26 cellular contexts compared by ENCODE assay signal in genomic region chr5:42495908-42496307, GRCh38.
DNase-seq lines count a peak whose midpoint lies in the region; ATAC-seq and TF ChIP-seq lines count a peak whose summit lies in the region.
"Had no signal": no experiment of that assay in that cellular context is flagged by ENCODE, and none has a peak within 500 bp of the region (broad histone marks: within the 10 kb centered on the region; RNA-seq: fewer than 3 reads in every experiment).

No MANE protein-coding gene starts in this region.

- TF ChIP-seq POLR2A in thyroid gland (IDR thresholded peaks at IDR 0.05) = no peak
- no peak for TF ChIP-seq POLR2A in gastroesophageal sphincter (IDR thresholded peaks at IDR 0.05)

- H3K4me3 ChIP-seq in left ventricle myocardium inferior = no peak overlapping the region
- no peak overlapping the region for H3K4me3 ChIP-seq in thyroid gland (replicated peaks in 1 of 3)
- H3K4me3 ChIP-seq in gastroesophageal sphincter = no peak overlapping the region
- H3K4me3 ChIP-seq: A549; BLaER1 treated with 17β-estradiol and CSF1 and Interleukin-3, amounts not matched to agents 10 nM and 100 nM; GM23338; pancreas; SJCRH30; stomach; vagina had no signal

- ATAC-seq in Right ventricle myocardium superior (ENCODE audit: poor library complexity) (peak; percentile 46), gastroesophageal sphincter (no peak), GM21825 (IDR thresholded peaks at IDR 0.05; ENCODE audit: unreplicated experiment) (no peak)
- ATAC-seq: A549; GM23338; naive thymus-derived CD4-positive, alpha-beta T cell; pancreas had no signal

- no peaks in the 10 kb centered on the region for H3K9me3 ChIP-seq in left ventricle myocardium inferior (replicated peaks)
- H3K9me3 ChIP-seq in thyroid gland = no peaks in the 10 kb centered on the region
- H3K9me3 ChIP-seq in gastroesophageal sphincter = no peaks in the 10 kb centered on the region
- H3K9me3 ChIP-seq: A549; BLaER1 treated with 17β-estradiol and CSF1 and Interleukin-3, amounts not matched to agents 10 nM and 100 nM; pancreas; SJCRH30; stomach; vagina had no signal

- H3K4me1 ChIP-seq in left ventricle myocardium inferior (peaks cover 76% of the 10 kb centered on the region), thyroid gland (peaks cover 0 to 8% of the 10 kb centered on the region in 2 donors), gastroesophageal sphincter (peaks cover 7 to 69% (median 20%) of the 10 kb centered on the region in 3 donors)
- H3K4me1 ChIP-seq: A549; BLaER1 treated with 17β-estradiol and CSF1 and Interleukin-3, amounts not matched to agents 10 nM and 100 nM had no signal

- H3K36me3 ChIP-seq in left ventricle myocardium inferior (no peaks in the 10 kb centered on the region), thyroid gland (no peaks in the 10 kb centered on the region), gastroesophageal sphincter (no peaks in the 10 kb centered on the region)
- H3K36me3 ChIP-seq: pancreas, SJCRH30, stomach, vagina, WERI-Rb-1 had no signal

- no peak for TF ChIP-seq CTCF in left ventricle myocardium inferior (IDR thresholded peaks at IDR 0.05; ENCODE audit: borderline replicate concordance)
- no peak for TF ChIP-seq CTCF in thyroid gland (IDR thresholded peaks at IDR 0.05)
- no peak for TF ChIP-seq CTCF in gastroesophageal sphincter (IDR thresholded peaks at IDR 0.05)

- H3K27ac ChIP-seq in left ventricle myocardium inferior (replicated peaks) (no peak overlapping the region), epithelial cell of prostate (no peak overlapping the region), thyroid gland (no peak overlapping the region), gastroesophageal sphincter (no peak overlapping the region)
- H3K27ac ChIP-seq: A549; BLaER1 treated with 17β-estradiol and CSF1 and Interleukin-3, amounts not matched to agents 10 nM and 100 nM; pancreas; SJCRH30; stomach; vagina; WERI-Rb-1 had no signal

- no peak for TF ChIP-seq EP300 in gastroesophageal sphincter (IDR thresholded peaks at IDR 0.05)

- H3K27me3 ChIP-seq in left ventricle myocardium inferior (ENCODE audit: low read depth) = no peaks in the 10 kb centered on the region
- H3K27me3 ChIP-seq in thyroid gland = no peaks in the 10 kb centered on the region
- H3K27me3 ChIP-seq in gastroesophageal sphincter = no peaks in the 10 kb centered on the region
- H3K27me3 ChIP-seq: BLaER1 treated with 17β-estradiol and CSF1 and Interleukin-3, amounts not matched to agents 10 nM and 100 nM; pancreas; SJCRH30; stomach; vagina had no signal

- DNase-seq in Right ventricle myocardium superior (no peak), left ventricle myocardium inferior (no peak), epithelial cell of prostate (ENCODE audit: low read depth, low spot score) (peak; percentile 39), inferior parietal cortex (ENCODE audit: extremely low spot score) (peak; percentile 32), thyroid gland (peak; percentile 53 to 55), GDM1 (lab: John Stamatoyannopoulos, UW) (no peak)
- DNase-seq: activated CD4-positive, alpha-beta T cell treated with anti-CD3 and anti-CD28 coated beads, Interleukin-2, amount 50 U/mL, for 4 hours; activated gamma-delta T cell treated with Interleukin-2 at 50 U/mL for 16 hours; activated T-cell treated with anti-CD3 and anti-CD28 coated beads for 4 hours; aorta; Calu3; Kasumi-1; naive thymus-derived CD4-positive, alpha-beta T cell; NCI-H1105 treated with DMSO at 0.1 percent for 48 hours; NCI-H774; OCI-M1; pancreas; stomach; WERI-Rb-1 had no signal

- 31 to 33% methylated on average over 2 of the region's 2 CpGs for WGBS in thyroid gland, 2 donors
- 34 to 36% methylated on average over 2 of the region's 2 CpGs for WGBS in gastroesophageal sphincter (ENCODE audit: low coverage in 1 of 2), 2 donors

- intact Hi-C loops in Right ventricle myocardium superior (cut with DNase I) (no loop called here), left ventricle myocardium inferior (cut with micrococcal nuclease) (loop anchor here (10.0 kb wide), 1 partner anchor 59 kb away; no protein-coding TSS in a partner anchor), thyroid gland (cut with DNase I) (no loop called here)

Comparison
In these comparisons a context has a peak if more than half of its experiments do, and no peak if none do; other contexts are left out.
1. DNase-seq: peak in epithelial cell of prostate (single experiment), inferior parietal cortex (single experiment) and thyroid gland (2 of 2); none in Right ventricle myocardium superior (single experiment), left ventricle myocardium inferior (single experiment) and GDM1 (single experiment).